In the genomic region with DNA sequence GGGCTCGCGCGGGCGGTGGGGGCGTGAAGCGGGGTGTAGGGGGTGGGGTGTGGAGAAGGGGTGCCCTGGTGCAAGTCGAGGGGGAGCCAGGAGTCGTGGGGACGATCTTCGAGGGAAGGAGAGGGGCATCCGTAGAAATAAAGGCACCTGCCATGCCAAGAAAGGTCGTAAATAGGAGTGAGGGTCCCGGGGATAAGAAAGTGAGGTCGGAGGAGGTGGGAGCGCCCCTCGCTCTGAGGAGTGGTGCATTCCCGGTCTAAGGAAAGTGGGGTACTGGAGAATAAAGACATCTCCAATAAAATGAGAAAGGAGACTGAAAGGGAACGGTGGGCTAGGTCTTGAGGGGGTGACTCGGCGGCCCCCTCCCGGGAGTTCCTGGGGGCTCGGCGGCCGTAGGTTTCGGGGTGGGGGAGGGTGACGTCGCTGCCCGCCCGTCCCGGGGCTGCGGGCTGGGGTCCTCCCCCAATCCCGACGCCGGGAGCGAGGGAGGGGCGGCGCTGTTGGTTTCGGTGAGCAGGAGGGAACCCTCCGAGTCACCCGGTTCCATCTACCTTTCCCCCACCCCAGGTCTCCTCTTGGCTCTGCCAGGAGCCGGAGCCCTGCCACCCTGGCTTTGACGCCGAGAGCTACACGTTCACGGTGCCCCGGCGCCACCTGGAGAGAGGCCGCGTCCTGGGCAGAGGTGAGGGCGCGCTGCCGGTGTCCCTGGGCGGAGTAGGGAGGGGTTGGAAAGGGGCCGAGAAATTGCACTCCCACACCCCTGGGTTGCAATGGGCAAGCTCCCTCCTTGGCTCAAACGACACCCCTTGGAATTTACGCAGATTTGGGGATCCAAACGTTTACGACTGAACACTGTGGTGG, we compare ENCODE assay signal across 10 cellular contexts. TPM values are rescaled to one million over a fixed set of nuclear protein-coding genes. Genes with fewer than 3 reads are reported as not detected.
DNase-seq lines count a peak whose midpoint lies in the region; ATAC-seq, FAIRE-seq and TF ChIP-seq lines count a peak whose summit lies in the region.
"Had no signal": no experiment of that assay in that cellular context is flagged by ENCODE, and none has a peak within 500 bp of the region (broad histone marks: within the 10 kb centered on the region; RNA-seq: fewer than 3 reads in every experiment).

No MANE protein-coding gene starts in this region.

- H3K9me3 ChIP-seq in astrocyte (ENCODE audit: insufficient read depth, low read depth, low read length) (no peaks in the 10 kb centered on the region), left lung (no peaks in the 10 kb centered on the region), tibial nerve (no peaks in the 10 kb centered on the region), MG63 (no peaks in the 10 kb centered on the region)
- H3K9me3 ChIP-seq: neutrophil had no signal

- H3K36me3 ChIP-seq in astrocyte (ENCODE audit: insufficient read depth, low read length): no peaks in the 10 kb centered on the region
- H3K36me3 ChIP-seq in left lung: no peaks in the 10 kb centered on the region
- H3K36me3 ChIP-seq in tibial nerve: no peaks in the 10 kb centered on the region
- no peaks in the 10 kb centered on the region for H3K36me3 ChIP-seq in MG63
- H3K36me3 ChIP-seq: neutrophil had no signal

- no peaks in the 10 kb centered on the region for H3K9me3 Mint-ChIP-seq in activated naive CD4-positive, alpha-beta T cell treated with anti-CD3 and anti-CD28 coated beads for 36 hours
- peaks cover 1% of the 10 kb centered on the region for H3K9me3 Mint-ChIP-seq in astrocyte (ENCODE audit: unreplicated experiment)

- CTCF ChIA-PET in activated naive CD4-positive, alpha-beta T cell treated with anti-CD3 and anti-CD28 coated beads for 36 hours (lab: Charles Lee): interaction anchor here (1.2 to 1.7 kb wide), 2 partner anchors 148 kb away, joined by 4 to 6 read pairs; no protein-coding TSS in a partner anchor

- WGBS in tibial nerve, 2 donors: 7 to 8% methylated on average over 51 to 58 of the region's 58 CpGs

- FAIRE-seq in astrocyte (lab: Jason Lieb, UNC): no peak
- no peak for FAIRE-seq in urothelium cell line (lab: Jason Lieb, UNC)

- H2AFZ ChIP-seq in astrocyte (ENCODE audit: low read depth, low read length): no peak overlapping the region

- peak overlapping the region; percentile 53 for H3K4me2 ChIP-seq in astrocyte (ENCODE audit: low read length)

- no peak for TF ChIP-seq EP300 in tibial nerve (IDR thresholded peaks at IDR 0.05)

- H3K4me1 ChIP-seq in astrocyte (ENCODE audit: insufficient read depth, low read length) (no peaks in the 10 kb centered on the region), left lung (peaks cover 16 to 36% of the 10 kb centered on the region in 2 donors), tibial nerve (peaks cover 0 to 17% (median 9%) of the 10 kb centered on the region in 4 donors)

- H3K27ac ChIP-seq in astrocyte (ENCODE audit: low read depth, low read length) (no peak overlapping the region), left lung (peak overlapping the region; percentile 59 to 72), tibial nerve (peak overlapping the region; percentile 31 to 84 (median 70))
- H3K27ac ChIP-seq: HL-60, neutrophil had no signal

- no peak for TF ChIP-seq POLR2A in tibial nerve (IDR thresholded peaks at IDR 0.05)

- peaks cover 30% of the 10 kb centered on the region for H3K27me3 ChIP-seq in astrocyte (ENCODE audit: insufficient read depth, low read length)
- peaks cover 26 to 51% of the 10 kb centered on the region in 2 donors for H3K27me3 ChIP-seq in left lung
- peaks cover 0 to 37% of the 10 kb centered on the region in 2 donors for H3K27me3 ChIP-seq in tibial nerve
- no peaks in the 10 kb centered on the region for H3K27me3 ChIP-seq in MG63

- peak; percentile 45 for DNase-seq in activated naive CD4-positive, alpha-beta T cell treated with anti-CD3 and anti-CD28 coated beads for 36 hours
- DNase-seq in activated naive CD4-positive, alpha-beta T cell (lab: John Stamatoyannopoulos, UW): no peak
- DNase-seq in astrocyte (ENCODE audit: low read depth) (no peak), left lung (peak; percentile 63 to 87), tibial nerve (ENCODE audit: low spot score in 2 of 2) (no peak), urothelium cell line (ENCODE audit: low spot score) (no peak), MG63 (no peak)

- peaks cover 2% of the 10 kb centered on the region for H3K36me3 Mint-ChIP-seq in activated naive CD4-positive, alpha-beta T cell treated with anti-CD3 and anti-CD28 coated beads for 36 hours (ENCODE audit: low read depth)
- peaks cover 2% of the 10 kb centered on the region for H3K36me3 Mint-ChIP-seq in astrocyte (ENCODE audit: low read depth, unreplicated experiment)

- peaks cover 13% of the 10 kb centered on the region for H3K4me1 Mint-ChIP-seq in activated naive CD4-positive, alpha-beta T cell treated with anti-CD3 and anti-CD28 coated beads for 36 hours (ENCODE audit: low read depth)
- peaks cover 17% of the 10 kb centered on the region for H3K4me1 Mint-ChIP-seq in astrocyte (ENCODE audit: low read depth, unreplicated experiment)

- H3K79me2 ChIP-seq in astrocyte (ENCODE audit: insufficient read depth, low read length): no peaks in the 10 kb centered on the region

- H3K27me3 Mint-ChIP-seq in activated naive CD4-positive, alpha-beta T cell treated with anti-CD3 and anti-CD28 coated beads for 36 hours (ENCODE audit: low read depth): peaks cover 42% of the 10 kb centered on the region
- H3K27me3 Mint-ChIP-seq in astrocyte (ENCODE audit: low read depth, unreplicated experiment): peaks cover 13% of the 10 kb centered on the region

- H3K9ac ChIP-seq in astrocyte (ENCODE audit: low read length): no peak overlapping the region

- ATAC-seq in left lung (peak; percentile 64), GM18858 (IDR thresholded peaks at IDR 0.05; ENCODE audit: unreplicated experiment) (no peak)

- no peaks in the 10 kb centered on the region for H4K20me1 ChIP-seq in astrocyte (ENCODE audit: insufficient read depth, low read length)

- H3K4me3 ChIP-seq in astrocyte (ENCODE audit: insufficient read depth, low read depth, low read length) (no peak overlapping the region), left lung (peak overlapping the region; percentile 31 to 42), tibial nerve (peak overlapping the region; percentile 16 to 52 (median 34)), MG63 (no peak overlapping the region)

- intact Hi-C loops in activated naive CD4-positive, alpha-beta T cell treated with anti-CD3 and anti-CD28 coated beads for 36 hours (cut with micrococcal nuclease): loop anchor here (1.0 kb wide), 1 partner anchor 34 kb away; no protein-coding TSS in a partner anchor
- intact Hi-C loops in left lung (cut with DNase I): no loop called here

- no peak for TF ChIP-seq CTCF in astrocyte (IDR thresholded peaks at IDR 0.05; ENCODE audit: insufficient read depth, low read depth, low read length)
- TF ChIP-seq CTCF in left lung (IDR thresholded peaks at IDR 0.05): no peak
- TF ChIP-seq CTCF in tibial nerve (IDR thresholded peaks at IDR 0.05): no peak

- peak overlapping the region; percentile 52 for H3K4me3 Mint-ChIP-seq in activated naive CD4-positive, alpha-beta T cell treated with anti-CD3 and anti-CD28 coated beads for 36 hours
- peak overlapping the region; percentile 83 for H3K4me3 Mint-ChIP-seq in astrocyte (ENCODE audit: unreplicated experiment)

- no peak overlapping the region for H3K27ac Mint-ChIP-seq in activated naive CD4-positive, alpha-beta T cell treated with anti-CD3 and anti-CD28 coated beads for 36 hours
- no peak overlapping the region for H3K27ac Mint-ChIP-seq in astrocyte (ENCODE audit: unreplicated experiment)

RNA-seq across cellular contexts. Expression of gene CDH1, which starts 0.9 kb away (rescaled TPM):
- total RNA-seq in activated naive CD4-positive, alpha-beta T cell treated with anti-CD3 and anti-CD28 coated beads for 36 hours: 1 to 10 TPM; 1.7 to 2.7 TPM
- total RNA-seq in astrocyte (10.7 and 23.8 TPM in 2 replicates), left lung (100 to 1,000 TPM; 123 to 292 TPM), tibial nerve (10 to 100 TPM; 17.9 to 32.9 (median 20.2) TPM)
- not detected in 2 replicates for total RNA-seq in MG63 (2014; rRNA removed; shearing (Covaris generic); ENCODE audit: low replicate concordance)

Comparison
In these comparisons a context has a peak if more than half of its experiments do, and no peak if none do; other contexts are left out.
1. DNase-seq: peak in activated naive CD4-positive, alpha-beta T cell treated with anti-CD3 and anti-CD28 coated beads for 36 hours (single experiment) and left lung (2 of 2); none in activated naive CD4-positive, alpha-beta T cell (0 of 4), astrocyte (single experiment), tibial nerve (0 of 2), urothelium cell line (single experiment) and MG63 (single experiment).
2. H3K4me3 ChIP-seq: peak in left lung (2 of 2) and tibial nerve (4 of 4); none in astrocyte (single experiment) and MG63 (single experiment).